In the genomic region with DNA sequence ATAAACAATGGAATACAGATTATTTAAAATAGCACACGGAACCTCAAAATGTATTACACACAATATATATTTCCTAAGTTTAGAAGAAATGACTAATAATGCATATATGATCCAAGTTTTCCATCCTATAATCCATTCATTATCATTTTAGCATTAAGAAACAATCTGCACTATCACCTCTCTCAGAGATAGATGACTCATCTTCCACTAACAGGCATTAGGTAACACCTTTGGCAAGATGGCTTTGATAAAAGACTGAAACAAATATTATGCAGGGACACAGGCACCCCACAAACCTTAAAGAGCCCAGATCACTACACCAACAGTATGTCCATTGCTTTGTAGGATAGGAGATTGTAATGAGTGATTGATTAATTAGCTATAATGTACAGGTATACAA, we compare ENCODE assay signal across 18 cellular contexts. TPM values are rescaled to one million over a fixed set of nuclear protein-coding genes. Genes with fewer than 3 reads are reported as not detected.
DNase-seq lines count a peak whose midpoint lies in the region; ATAC-seq and TF ChIP-seq lines count a peak whose summit lies in the region.
"Had no signal": no experiment of that assay in that cellular context is flagged by ENCODE, and none has a peak within 500 bp of the region (broad histone marks: within the 10 kb centered on the region; RNA-seq: fewer than 3 reads in every experiment).

No MANE protein-coding gene starts in this region.

- H3K79me2 ChIP-seq in mammary epithelial cell (ENCODE audit: insufficient read depth, low read length) = no peaks in the 10 kb centered on the region

- H3K27me3 Mint-ChIP-seq in activated CD4-positive, alpha-beta T cell treated with anti-CD3 and anti-CD28 coated beads for 36 hours = peaks cover 39% of the 10 kb centered on the region

- POLR2A ChIA-PET in HEK293 (lab: Yijun Ruan, JAX) = no interaction called here
- POLR2A ChIA-PET in activated CD4-positive, alpha-beta T cell treated with anti-CD3 and anti-CD28 coated beads for 36 hours (lab: Charles Lee) = no interaction called here

- DNase-seq in DMS53 (lab: John Stamatoyannopoulos, UW) (peak; percentile 75), DMS53 treated with DMSO at 0.1 percent for 48 hours (lab: John Stamatoyannopoulos, UW; ENCODE audit: unreplicated experiment) (no peak), mammary epithelial cell (peak; percentile 31), iris pigment epithelial cell (ENCODE audit: low read depth) (peak; percentile 12), KBM-7 (no peak)
- DNase-seq in activated naive CD4-positive, alpha-beta T cell treated with Interleukin-2 at 50 U/mL for 16 hours = no peak
- no peak for DNase-seq in activated CD4-positive, alpha-beta T cell treated with anti-CD3 and anti-CD28 coated beads for 36 hours
- DNase-seq: 8988T, IMR-90, MV-4-11, NCI-H1105 treated with DMSO at 0.1 percent for 48 hours, NCI-H2081, NCI-H345, NCI-H524 treated with DMSO at 0.1 percent for 48 hours, Right ventricle myocardium superior had no signal

- H3K27ac Mint-ChIP-seq in activated CD4-positive, alpha-beta T cell treated with anti-CD3 and anti-CD28 coated beads for 36 hours = no peak overlapping the region
- H3K27ac Mint-ChIP-seq: GM23338 had no signal

- dilution Hi-C loops in mammary epithelial cell (cut with HindIII; ENCODE audit: low sequenced_read_pairs) = no loop called here

- H3K36me3 Mint-ChIP-seq in activated CD4-positive, alpha-beta T cell treated with anti-CD3 and anti-CD28 coated beads for 36 hours (ENCODE audit: low read depth) = no peaks in the 10 kb centered on the region

- H3K4me3 Mint-ChIP-seq in activated CD4-positive, alpha-beta T cell treated with anti-CD3 and anti-CD28 coated beads for 36 hours = no peak overlapping the region
- H3K4me3 Mint-ChIP-seq: GM23338 had no signal

- no peak overlapping the region for H3K4me3 ChIP-seq in HEK293 (ENCODE audit: low read depth, low read length)
- no peak overlapping the region for H3K4me3 ChIP-seq in mammary epithelial cell (replicated peaks in 1 of 3; ENCODE audit: insufficient read depth in 1 of 3, low read depth in 2 of 3, low read length in 3 of 3)
- H3K4me3 ChIP-seq: GM23338 had no signal

- WGBS in mammary epithelial cell (ENCODE audit: low coverage, missing lambda C conversion rate) = 75% methylated on average over 1 of the region's 1 CpG

- H3K9ac ChIP-seq in mammary epithelial cell (ENCODE audit: insufficient read depth, low read length) = no peak overlapping the region

- CTCF ChIA-PET in HEK293 (lab: Yijun Ruan, JAX) = no interaction called here
- CTCF ChIA-PET in mammary epithelial cell (lab: Charles Lee; ENCODE audit: low non-redundant PET) = no interaction called here
- CTCF ChIA-PET in activated CD4-positive, alpha-beta T cell treated with anti-CD3 and anti-CD28 coated beads for 36 hours (lab: Charles Lee) = no interaction called here

- H3K4me1 ChIP-seq in HEK293 (ENCODE audit: control insufficient read depth, insufficient read depth, low read length) (peaks cover 14% of the 10 kb centered on the region), mammary epithelial cell (ENCODE audit: insufficient read depth, low read length) (peaks cover 16% of the 10 kb centered on the region)

- no peaks in the 10 kb centered on the region for H3K9me3 Mint-ChIP-seq in activated CD4-positive, alpha-beta T cell treated with anti-CD3 and anti-CD28 coated beads for 36 hours (ENCODE audit: low read depth)
- H3K9me3 Mint-ChIP-seq: GM23338 had no signal

- H3K27ac ChIP-seq in HEK293 (ENCODE audit: extremely low read depth, low read depth, low read length) = no peak overlapping the region
- no peak overlapping the region for H3K27ac ChIP-seq in mammary epithelial cell (ENCODE audit: insufficient read depth, low read depth, low read length)
- H3K27ac ChIP-seq: C4-2B had no signal

- no peak for ATAC-seq in activated CD4-positive, alpha-beta T cell treated with anti-CD3 and anti-CD28 coated beads for 36 hours
- ATAC-seq: GM23338 had no signal

- no peak overlapping the region for H3K4me2 ChIP-seq in mammary epithelial cell (ENCODE audit: insufficient read depth, low read depth, low read length)
- H3K4me2 ChIP-seq: GM23338 had no signal

- no peaks in the 10 kb centered on the region for H4K20me1 ChIP-seq in mammary epithelial cell (ENCODE audit: insufficient read depth, low read length)

- H3K4me1 Mint-ChIP-seq in activated CD4-positive, alpha-beta T cell treated with anti-CD3 and anti-CD28 coated beads for 36 hours = peaks cover 8% of the 10 kb centered on the region

- in situ Hi-C loops in mammary epithelial cell (cut with MboI; ENCODE audit: low sequenced_read_pairs in 2 of 2) (loop anchor here (25.0 kb wide), 2 partner anchors 695 to 820 kb away; no protein-coding TSS in a partner anchor), KBM-7 (cut with MboI; ENCODE audit: low pct_unique_long_range_greater_than_20kb, low sequenced_read_pairs) (no loop called here)

- TF ChIP-seq CTCF in HEK293 (tag by site-specific recombination; IDR thresholded peaks at IDR 0.05) (no peak), mammary epithelial cell (conservative IDR thresholded peaks at IDR 0.05 in 1 of 2, IDR thresholded peaks at IDR 0.05 in 1 of 2; ENCODE audit: extremely low read depth in 1 of 2, insufficient read depth in 1 of 2, low read depth in 1 of 2, low read length in 2 of 2) (no peak)

- intact Hi-C loops in mammary epithelial cell (cut with micrococcal nuclease) = loop anchor here (10.0 kb wide), 2 partner anchors 118 to 208 kb away; no protein-coding TSS in a partner anchor
- intact Hi-C loops in activated CD4-positive, alpha-beta T cell treated with anti-CD3 and anti-CD28 coated beads for 36 hours (cut with DNase I, micrococcal nuclease) = no loop called here

- no peaks in the 10 kb centered on the region for H3K36me3 ChIP-seq in HEK293 (ENCODE audit: control insufficient read depth in 2 of 2, insufficient read depth in 1 of 2, low read length in 2 of 2)
- no peaks in the 10 kb centered on the region for H3K36me3 ChIP-seq in mammary epithelial cell (ENCODE audit: insufficient read depth, low read length)

- no TSS peak for BruUV-seq in mammary epithelial cell (replicated peaks; lab: Mats Ljungman, UMichigan)

- H3K9me3 ChIP-seq in HEK293 (ENCODE audit: control insufficient read depth, insufficient read depth, low read depth, low read length) (no peaks in the 10 kb centered on the region), mammary epithelial cell (replicated peaks; ENCODE audit: insufficient read depth, low read length) (no peaks in the 10 kb centered on the region)

- H3K27me3 ChIP-seq in mammary epithelial cell (ENCODE audit: insufficient read depth, low read length) = no peaks in the 10 kb centered on the region

- no peak overlapping the region for H2AFZ ChIP-seq in mammary epithelial cell (ENCODE audit: low read depth, low read length)
- H2AFZ ChIP-seq: GM23338 had no signal

TF ChIP-seq in HEK293, 187 proteins besides CTCF, POLR2A, EP300 and RAD21:
- TF ChIP-seq ZNF558 (tag by site-specific recombination; IDR thresholded peaks at IDR 0.05) (no peak), ZNF37A (tag by site-specific recombination; IDR thresholded peaks at IDR 0.05) (no peak), ZNF366 (tag by site-specific recombination; conservative IDR thresholded peaks at IDR 0.05) (0 out of 2 replicates have a peak, but pooled peaks have one; percentile 37), KLF10 (tag by site-specific recombination; IDR thresholded peaks at IDR 0.05) (no peak), ZBTB1 (tag by site-specific recombination; IDR thresholded peaks at IDR 0.05) (no peak), PRDM1 (tag by site-specific recombination; IDR thresholded peaks at IDR 0.05) (peak; percentile 19; the same call in 1 of the 2 replicates), ZNF155 (tag by site-specific recombination; IDR thresholded peaks at IDR 0.05) (no peak), SP7 (tag by site-specific recombination; IDR thresholded peaks at IDR 0.05) (0 out of 2 replicates have a peak, but pooled peaks have one; percentile 18), ZNF423 (tag by site-specific recombination; IDR thresholded peaks at IDR 0.05) (no peak), ZNF600 (tag by site-specific recombination; IDR thresholded peaks at IDR 0.05) (no peak)

RNA-seq across cellular contexts. Expression of a gene that starts 4.1 kb away (rescaled TPM):
- total RNA-seq in mammary epithelial cell = 1 to 10 TPM in 1 of 2 donors, under 1 TPM in 1; 0.17 to 1.2 TPM
- 1.9 TPM for polyA plus RNA-seq in mammary epithelial cell
- not detected for polyA minus RNA-seq in mammary epithelial cell
- total RNA-seq in activated CD4-positive, alpha-beta T cell treated with anti-CD3 and anti-CD28 coated beads for 36 hours = under 1 TPM; 0.28 to 0.48 TPM

Comparison
In these comparisons a context has a peak if more than half of its experiments do, and no peak if none do; other contexts are left out.
1. DNase-seq: peak in DMS53 (single experiment), mammary epithelial cell (single experiment) and iris pigment epithelial cell (single experiment); none in DMS53 treated with DMSO at 0.1 percent for 48 hours (single experiment), KBM-7 (single experiment), activated naive CD4-positive, alpha-beta T cell treated with Interleukin-2 at 50 U/mL for 16 hours (single experiment) and activated CD4-positive, alpha-beta T cell treated with anti-CD3 and anti-CD28 coated beads for 36 hours (single experiment).